Comparison of ENCODE assay signal across 20 cellular contexts in genomic region chr4:103085555-103086196, GRCh38.
"Had no signal": no experiment of that assay in that cellular context is flagged by ENCODE, and none has a peak within 500 bp of the region (broad histone marks: within the 10 kb centered on the region; RNA-seq: fewer than 3 reads in every experiment).

No MANE protein-coding gene starts in this region.

- H3K36me3 ChIP-seq: colonic mucosa had no signal

- H3K27me3 Mint-ChIP-seq: dendritic cell treated with granulocyte-macrophage colony-stimulating factor and Interleukin-4, amounts not matched to agents 40 ng/mL and 50 ng/mL, for 4 days had no signal

- H3K9me3 Mint-ChIP-seq: dendritic cell treated with granulocyte-macrophage colony-stimulating factor and Interleukin-4, amounts not matched to agents 40 ng/mL and 50 ng/mL, for 4 days; mesothelial cell of epicardium had no signal

- ATAC-seq: gastrocnemius medialis, heart right ventricle, left cardiac atrium, left lung, left ventricle myocardium superior, lower lobe of right lung had no signal

- H3K4me1 Mint-ChIP-seq: mesothelial cell of epicardium had no signal

- H3K4me3 ChIP-seq: colonic mucosa, esophagus muscularis mucosa, gastrocnemius medialis, heart right ventricle, left lung, lower lobe of right lung had no signal

- H3K27ac ChIP-seq: colonic mucosa, esophagus muscularis mucosa, gastrocnemius medialis, heart right ventricle, left lung, lower lobe of right lung had no signal

- H3K27me3 ChIP-seq: colonic mucosa, esophagus muscularis mucosa, gastrocnemius medialis, heart right ventricle, left lung had no signal

- H3K4me3 Mint-ChIP-seq: dendritic cell treated with granulocyte-macrophage colony-stimulating factor and Interleukin-4, amounts not matched to agents 40 ng/mL and 50 ng/mL, for 4 days; mesothelial cell of epicardium had no signal

- H3K9me3 ChIP-seq: colonic mucosa, esophagus muscularis mucosa, gastrocnemius medialis, heart right ventricle, left lung, lower lobe of right lung had no signal

- DNase-seq: colonic mucosa; cortex of kidney; effector memory CD4-positive, alpha-beta T cell; foreskin melanocyte; gastrocnemius medialis; glutamatergic neuron; head of caudate nucleus; heart right ventricle; hippocampal formation; left cardiac atrium; left lung; left ventricle myocardium superior; lower lobe of right lung; mesenchymal stem cell had no signal

- H3K4me1 ChIP-seq: colonic mucosa, esophagus muscularis mucosa, gastrocnemius medialis, heart right ventricle, left lung, lower lobe of right lung had no signal

- FAIRE-seq: endothelial cell of umbilical vein, islet of Langerhans, keratinocyte had no signal

- H3K27ac Mint-ChIP-seq: dendritic cell treated with granulocyte-macrophage colony-stimulating factor and Interleukin-4, amounts not matched to agents 40 ng/mL and 50 ng/mL, for 4 days; mesothelial cell of epicardium had no signal
